1 cellular context compared by ENCODE assay signal in genomic region chr4:124178449-124179021, GRCh38.
TF ChIP-seq lines count a peak whose summit lies in the region.

No MANE protein-coding gene starts in this region.

TF ChIP-seq in endothelial cell of umbilical vein, 7 proteins besides CTCF, POLR2A, EP300 and RAD21:
- TF ChIP-seq JUN (IDR thresholded peaks at IDR 0.05; ENCODE audit: borderline replicate concordance, insufficient read depth, insufficient read length, low read depth) (no peak), MYC (IDR thresholded peaks at IDR 0.05; ENCODE audit: low read depth, low read length) (no peak), EZH2 (IDR thresholded peaks at IDR 0.05; ENCODE audit: borderline replicate concordance, low read depth, low read length, severe bottlenecking) (no peak), GATA2 (IDR thresholded peaks at IDR 0.05; ENCODE audit: insufficient read depth, insufficient read length, low read depth, low read length) (no peak), POLR2AphosphoS5 (IDR thresholded peaks at IDR 0.05; ENCODE audit: insufficient read depth, low read depth, low read length) (no peak)
